12 cellular contexts compared by ENCODE assay signal in the genomic region with DNA sequence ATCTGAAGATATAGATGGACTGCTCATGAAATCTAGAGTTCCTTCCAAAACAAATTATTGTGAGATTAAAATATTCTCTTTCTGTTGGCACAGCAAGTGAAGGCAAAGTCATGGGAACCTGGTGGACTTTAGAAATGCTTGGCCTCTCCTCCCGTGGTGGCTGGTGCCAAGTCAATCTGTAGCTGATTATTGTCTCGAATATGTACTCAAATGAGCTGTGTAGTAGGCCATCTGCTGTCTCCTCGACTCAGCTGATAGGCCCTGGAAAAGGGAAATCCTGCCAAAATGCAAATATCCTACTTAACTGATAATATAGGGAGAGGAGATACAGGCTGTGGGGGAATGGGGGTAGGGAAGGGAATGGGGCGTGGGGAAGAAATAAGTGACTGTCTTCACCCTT.
A peak's percentile ranks its signal among the peaks of the same experiment; 100 is the strongest.
DNase-seq lines count a peak whose midpoint lies in the region; ATAC-seq and TF ChIP-seq lines count a peak whose summit lies in the region.
"Had no signal": no experiment of that assay in that cellular context is flagged by ENCODE, and none has a peak within 500 bp of the region (broad histone marks: within the 10 kb centered on the region; RNA-seq: fewer than 3 reads in every experiment).

No MANE protein-coding gene starts in this region.

- H3K27me3 Mint-ChIP-seq in nephron (ENCODE audit: low read depth), result no peaks in the 10 kb centered on the region

- H3K4me3 ChIP-seq in coronary artery, result peak overlapping the region; percentile 26
- H3K4me3 ChIP-seq: BLaER1 treated with 17β-estradiol and CSF1 and Interleukin-3, amounts not matched to agents 10 nM and 100 nM; gastrocnemius medialis; GM12878; ovary had no signal

- peak overlapping the region; percentile 92 to 96 (median 93) for H3K27ac Mint-ChIP-seq in nephron

- peak overlapping the region in 1 of 2 donors; percentile 57 for H3K27ac ChIP-seq in coronary artery
- H3K27ac ChIP-seq: BLaER1 treated with 17β-estradiol and CSF1 and Interleukin-3, amounts not matched to agents 10 nM and 100 nM; gastrocnemius medialis; ovary had no signal

- H3K36me3 Mint-ChIP-seq in nephron (ENCODE audit: low read depth), result peaks cover 12% of the 10 kb centered on the region

- TF ChIP-seq CTCF in coronary artery (IDR thresholded peaks at IDR 0.05), result no peak
- TF ChIP-seq CTCF in nephron (IDR thresholded peaks at IDR 0.05; ENCODE audit: unreplicated experiment in 3 of 3), result no peak

- no peak overlapping the region for H3K4me3 Mint-ChIP-seq in nephron

- no peaks in the 10 kb centered on the region for H3K9me3 Mint-ChIP-seq in nephron

- DNase-seq in DMS 273 (lab: John Stamatoyannopoulos, UW; ENCODE audit: unreplicated experiment), result peak; percentile 90
- DNase-seq in NCI-H2196 treated with DMSO at 0.1 percent for 48 hours (lab: John Stamatoyannopoulos, UW; ENCODE audit: unreplicated experiment), result peak; percentile 34
- no peak for DNase-seq in coronary artery (ENCODE audit: low spot score)
- DNase-seq in hypothalamus (lab: John Stamatoyannopoulos, UW), result no peak
- no peak for DNase-seq in GDM1 (lab: John Stamatoyannopoulos, UW)
- DNase-seq: gastrocnemius medialis, OCI-M1, ovary had no signal

- ATAC-seq in GM19395 (IDR thresholded peaks at IDR 0.05; ENCODE audit: unreplicated experiment), result no peak
- ATAC-seq: gastrocnemius medialis, GM12878 had no signal

- H3K4me1 Mint-ChIP-seq in nephron, result peaks cover 72% of the 10 kb centered on the region

Comparison
In these comparisons a context has a peak if more than half of its experiments do, and no peak if none do; other contexts are left out.
1. DNase-seq: peak in DMS 273 (single experiment) and NCI-H2196 treated with DMSO at 0.1 percent for 48 hours (single experiment); none in coronary artery (single experiment), hypothalamus (0 of 51) and GDM1 (single experiment).